In the genomic region with DNA sequence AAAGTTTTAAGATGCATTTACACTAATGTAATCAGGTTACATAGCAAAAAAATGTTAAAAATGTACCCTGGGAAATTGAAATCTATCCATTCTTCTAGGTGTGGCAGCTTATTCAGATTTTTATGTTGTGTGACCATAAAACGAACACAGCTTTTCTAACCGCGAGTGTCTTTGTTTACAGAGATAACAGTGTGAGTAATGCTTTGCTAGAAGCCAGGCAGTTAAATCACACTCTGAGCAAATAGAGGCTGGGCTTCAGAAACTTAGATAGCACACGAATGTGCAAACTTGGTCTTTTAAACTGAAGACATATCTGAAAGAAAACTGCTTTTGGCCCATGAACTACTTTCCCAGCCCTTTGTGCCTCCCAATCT, we compare ENCODE assay signal across 8 cellular contexts.
A peak's percentile ranks its signal among the peaks of the same experiment; 100 is the strongest.
DNase-seq lines count a peak whose midpoint lies in the region; ATAC-seq and TF ChIP-seq lines count a peak whose summit lies in the region.

No MANE protein-coding gene starts in this region.

- H3K27ac ChIP-seq in ascending aorta, result peak overlapping the region; percentile 75 to 84
- peak overlapping the region; percentile 60 to 71 for H3K27ac ChIP-seq in tibial artery

- no peaks in the 10 kb centered on the region for H3K27me3 ChIP-seq in ascending aorta
- H3K27me3 ChIP-seq in tibial artery, result no peaks in the 10 kb centered on the region

- H3K4me1 ChIP-seq in ascending aorta (peaks cover 15 to 61% of the 10 kb centered on the region in 2 donors), tibial artery (peaks cover 0 to 72% (median 54%) of the 10 kb centered on the region in 4 donors)

- intact Hi-C loops in ascending aorta (cut with DNase I), result loop anchor here (5.0 kb wide), 1 partner anchor 40 kb away; no protein-coding TSS in a partner anchor
- intact Hi-C loops in left colon (cut with DNase I, micrococcal nuclease), result no loop called here
- intact Hi-C loops in tibial artery (cut with DNase I; ENCODE audit: low total_unique reads), result no loop called here

- ATAC-seq in left colon (peak; percentile 63), HG02970 (IDR thresholded peaks at IDR 0.05; ENCODE audit: low FRiP score, unreplicated experiment) (no peak), GM21786 (IDR thresholded peaks at IDR 0.05; ENCODE audit: unreplicated experiment) (no peak)

- H3K4me3 ChIP-seq in ascending aorta (peak overlapping the region in 1 of 2 donors; percentile 4), tibial artery (no peak overlapping the region)

- H3K36me3 ChIP-seq in ascending aorta, result no peaks in the 10 kb centered on the region
- no peaks in the 10 kb centered on the region for H3K36me3 ChIP-seq in tibial artery

- TF ChIP-seq CTCF in ascending aorta (IDR thresholded peaks at IDR 0.05) (no peak), tibial artery (IDR thresholded peaks at IDR 0.05) (no peak)

- DNase-seq in DMS53 (lab: John Stamatoyannopoulos, UW), result peak; percentile 76
- DNase-seq in M059J (ENCODE audit: low read depth), result peak; percentile 94
- DNase-seq in ascending aorta (ENCODE audit: low spot score in 2 of 2), result no peak
- DNase-seq in left colon, result no peak
- DNase-seq in tibial artery, result no peak
- no peak for DNase-seq in Kasumi-1 (lab: John Stamatoyannopoulos, UW)

- H3K9me3 ChIP-seq in ascending aorta (no peaks in the 10 kb centered on the region), tibial artery (no peaks in the 10 kb centered on the region)

Comparison
In these comparisons a context has a peak if more than half of its experiments do, and no peak if none do; other contexts are left out.
1. DNase-seq: peak in DMS53 (single experiment) and M059J (single experiment); none in ascending aorta (0 of 2), left colon (0 of 2), tibial artery (0 of 2) and Kasumi-1 (0 of 2).